In the genomic region with DNA sequence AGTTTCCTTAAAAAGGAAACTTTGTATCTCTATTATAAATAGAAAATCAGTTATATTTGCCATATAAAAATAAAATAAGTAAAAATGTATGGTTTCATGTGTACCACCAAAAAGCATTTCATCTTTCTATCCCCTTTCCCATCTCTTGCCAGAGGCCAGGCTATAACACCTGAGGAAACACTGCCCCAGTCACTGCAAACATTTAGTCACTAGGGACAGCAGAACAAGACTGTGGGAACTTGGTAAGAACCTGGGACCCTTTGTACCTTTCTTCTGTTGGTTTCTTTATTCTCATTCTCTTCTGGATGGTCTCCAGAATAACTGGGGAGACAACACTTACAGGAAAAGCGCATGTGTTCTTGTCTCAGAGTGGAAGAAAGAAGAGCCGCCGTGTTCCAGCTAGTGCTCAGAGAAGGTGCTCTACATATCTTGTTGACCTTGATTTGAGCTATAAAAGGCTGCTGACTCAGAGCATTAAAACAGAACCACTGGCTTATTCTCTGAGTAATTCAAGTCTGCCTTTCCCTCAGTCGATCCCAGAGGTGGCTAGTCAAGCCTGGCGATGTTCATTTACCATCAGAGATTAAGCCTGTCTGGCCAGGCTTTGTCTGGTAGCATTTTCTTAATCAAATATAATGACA, we compare ENCODE assay signal across 11 cellular contexts.
DNase-seq lines count a peak whose midpoint lies in the region; ATAC-seq and TF ChIP-seq lines count a peak whose summit lies in the region.
"Had no signal": no experiment of that assay in that cellular context is flagged by ENCODE, and none has a peak within 500 bp of the region (broad histone marks: within the 10 kb centered on the region; RNA-seq: fewer than 3 reads in every experiment).

No MANE protein-coding gene starts in this region.

- in situ Hi-C loops in gastrocnemius medialis (cut with MboI; ENCODE audit: low sequenced_read_pairs in 4 of 4), result no loop called here

- H3K27me3 ChIP-seq in adipocyte (replicated peaks; ENCODE audit: control insufficient read depth, insufficient read depth, low read length) (no peaks in the 10 kb centered on the region), heart left ventricle (no peaks in the 10 kb centered on the region), gastrocnemius medialis (no peaks in the 10 kb centered on the region)

- intact Hi-C loops in heart left ventricle (cut with DNase I), result loop anchor here in 3 of 10 donors (5.0 to 10.0 kb wide), 5 partner anchors 40 to 360 kb away; a partner anchor contains a TSS
- intact Hi-C loops in gastrocnemius medialis (cut with DNase I; ENCODE audit: low total_unique reads), result loop anchor here (5.0 kb wide), 3 partner anchors 115 to 1295 kb away; a partner anchor contains a TSS
- intact Hi-C loops in lower leg skin (cut with DNase I; ENCODE audit: low total_unique reads), result no loop called here

- DNase-seq in GM03348 (ENCODE audit: low spot score) (peak; percentile 24), adipocyte (ENCODE audit: low read depth) (peak; percentile 57), heart left ventricle (peak in 4 of 5 donors; percentile 25 to 63 (median 32)), gastrocnemius medialis (peak; percentile 61 to 67), GM20000 (ENCODE audit: low spot score) (no peak), lower leg skin (ENCODE audit: low spot score in 2 of 2) (no peak)
- DNase-seq: DMS 273 treated with DMSO at 0.1 percent for 48 hours; effector CD4-positive, alpha-beta T cell; SHP77 treated with DMSO at 0.1 percent for 48 hours had no signal

- H3K9ac ChIP-seq in adipocyte (ENCODE audit: low read length), result peak overlapping the region; percentile 31

- H3K36me3 ChIP-seq in adipocyte (ENCODE audit: control insufficient read depth, insufficient read depth, low read length, severe bottlenecking) (no peaks in the 10 kb centered on the region), heart left ventricle (no peaks in the 10 kb centered on the region), gastrocnemius medialis (no peaks in the 10 kb centered on the region)

- ATAC-seq in heart left ventricle (peak; percentile 86 to 97 (median 94)), gastrocnemius medialis (peak; percentile 99), GM18519 (IDR thresholded peaks at IDR 0.05; ENCODE audit: low FRiP score, unreplicated experiment) (no peak), HG02852 (IDR thresholded peaks at IDR 0.05; ENCODE audit: unreplicated experiment) (no peak)

- WGBS in heart left ventricle, 4 donors, result 44 to 56% (median 54%) methylated on average over 5 of the region's 5 CpGs
- 62 to 77% methylated on average over 5 of the region's 5 CpGs for WGBS in lower leg skin, 2 donors

- H3K27ac ChIP-seq in heart left ventricle (peak overlapping the region; percentile 37 to 92 (median 76)), gastrocnemius medialis (peak overlapping the region; percentile 82 to 85 (median 83))

- H3K4me3 ChIP-seq in adipocyte (ENCODE audit: low read length), result no peak overlapping the region
- peak overlapping the region in 5 of 12 donors; percentile 5 to 26 (median 20) for H3K4me3 ChIP-seq in heart left ventricle
- H3K4me3 ChIP-seq in gastrocnemius medialis, result peak overlapping the region in 3 of 4 donors; percentile 3 to 26 (median 13)
- no peak overlapping the region for H3K4me3 ChIP-seq in lower leg skin (ENCODE audit: low read depth, poor library complexity, severe bottlenecking)

- H3K9me3 ChIP-seq in adipocyte (ENCODE audit: control insufficient read depth, low read length), result no peaks in the 10 kb centered on the region
- no peaks in the 10 kb centered on the region for H3K9me3 ChIP-seq in heart left ventricle
- H3K9me3 ChIP-seq in gastrocnemius medialis, result no peaks in the 10 kb centered on the region

- no peak for TF ChIP-seq CTCF in heart left ventricle (IDR thresholded peaks at IDR 0.05)
- TF ChIP-seq CTCF in gastrocnemius medialis (IDR thresholded peaks at IDR 0.05 in 4 of 5, conservative IDR thresholded peaks at IDR 0.05 in 1 of 5), result no peak
- no peak for TF ChIP-seq CTCF in GM20000 (IDR thresholded peaks at IDR 0.05; ENCODE audit: extremely low read depth, missing control alignments)
- no peak for TF ChIP-seq CTCF in lower leg skin (IDR thresholded peaks at IDR 0.05)

- H3K4me1 ChIP-seq in adipocyte (ENCODE audit: control insufficient read depth, insufficient read depth, low read length) (peaks cover 46% of the 10 kb centered on the region), heart left ventricle (peaks cover 0 to 69% (median 28%) of the 10 kb centered on the region in 12 donors), gastrocnemius medialis (peaks cover 58 to 66% of the 10 kb centered on the region in 2 donors)

- TF ChIP-seq POLR2A in heart left ventricle (IDR thresholded peaks at IDR 0.05), result no peak
- peak; percentile 12 to 25 for TF ChIP-seq POLR2A in gastrocnemius medialis (IDR thresholded peaks at IDR 0.05)
- TF ChIP-seq POLR2A in lower leg skin (IDR thresholded peaks at IDR 0.05), result no peak

Comparison
In these comparisons a context has a peak if more than half of its experiments do, and no peak if none do; other contexts are left out.
1. DNase-seq: peak in GM03348 (single experiment), adipocyte (single experiment), heart left ventricle (4 of 5) and gastrocnemius medialis (2 of 2); none in GM20000 (single experiment) and lower leg skin (0 of 2).
2. H3K4me3 ChIP-seq: peak in gastrocnemius medialis (3 of 4); none in adipocyte (single experiment) and lower leg skin (single experiment).
3. ATAC-seq: peak in heart left ventricle (4 of 4) and gastrocnemius medialis (2 of 2); none in GM18519 (single experiment) and HG02852 (single experiment).
4. POLR2A ChIP-seq: peak in gastrocnemius medialis (2 of 2); none in heart left ventricle (0 of 2) and lower leg skin (0 of 2).